ENCODE assay signal across 9 cellular contexts in genomic region chr19:49812452-49812996, GRCh38. TPM values are rescaled to one million over a fixed set of nuclear protein-coding genes. Genes with fewer than 3 reads are reported as not detected.
DNase-seq lines count a peak whose midpoint lies in the region; TF ChIP-seq lines count a peak whose summit lies in the region.
"Had no signal": no experiment of that assay in that cellular context is flagged by ENCODE, and none has a peak within 500 bp of the region (broad histone marks: within the 10 kb centered on the region; RNA-seq: fewer than 3 reads in every experiment).

No MANE protein-coding gene starts in this region.

- POLR2A ChIA-PET in A673 (lab: Charles Lee; ENCODE audit: low non-redundant PET) = interaction anchor here (0.7 kb wide), 1 partner anchor 247 kb away, joined by 3 read pairs; no protein-coding TSS in a partner anchor

- H3K27ac ChIP-seq in A673 (ENCODE audit: low read depth, low read length, poor library complexity, severe bottlenecking) (peak overlapping the region; percentile 89), caudate nucleus (ENCODE audit: low read depth, low read length) (peak overlapping the region; percentile 99), muscle layer of colon (ENCODE audit: low read depth, low read length) (peak overlapping the region; percentile 29)

- TF ChIP-seq CTCF in A673 (conservative IDR thresholded peaks at IDR 0.05; ENCODE audit: low read depth, low read length) = no peak

- H3K36me3 ChIP-seq in A673 (ENCODE audit: insufficient read depth, low read length, poor library complexity, severe bottlenecking) = no peaks in the 10 kb centered on the region
- H3K36me3 ChIP-seq in muscle layer of colon (ENCODE audit: insufficient read depth, low read length) = peaks cover 5% of the 10 kb centered on the region

- BruUV-seq in A673 (replicated peaks; lab: Mats Ljungman, UMichigan) = TSS peak; percentile 79

- H3K9ac ChIP-seq in muscle layer of colon (ENCODE audit: low read length) = peak overlapping the region; percentile 63

- H3K4me1 ChIP-seq in A673 (ENCODE audit: insufficient read depth, low read length, poor library complexity, severe bottlenecking) (peaks cover 26% of the 10 kb centered on the region), muscle layer of colon (ENCODE audit: insufficient read depth, low read length) (peaks cover 29% of the 10 kb centered on the region)

- H3K4me3 ChIP-seq in A673 (ENCODE audit: low read depth, low read length, poor library complexity, severe bottlenecking) (peak overlapping the region; percentile 63), muscle layer of colon (ENCODE audit: low read depth in 1 of 2, low read length in 2 of 2) (peak overlapping the region; percentile 38 to 92)
- peak overlapping the region; percentile 89 for H3K4me3 ChIP-seq in Jurkat, Clone E6-1 (ENCODE audit: low read length)

- H3K9me3 ChIP-seq in A673 (ENCODE audit: low read depth, low read length, poor library complexity, severe bottlenecking) (no peaks in the 10 kb centered on the region), muscle layer of colon (ENCODE audit: low read length) (no peaks in the 10 kb centered on the region)

- in situ Hi-C loops in G401 (cut with HindIII; ENCODE audit: low sequenced_read_pairs) = no loop called here

- CTCF ChIA-PET in A673 (lab: Charles Lee) = interaction anchor here (0.6 to 1.0 kb wide), 2 partner anchors 38 to 292 kb away, joined by 3 to 5 read pairs; no protein-coding TSS in a partner anchor

- no peaks in the 10 kb centered on the region for H3K27me3 ChIP-seq in A673 (replicated peaks; ENCODE audit: insufficient read depth, low read depth, low read length, poor library complexity)
- H3K27me3 ChIP-seq in muscle layer of colon (ENCODE audit: control insufficient read depth in 1 of 2, insufficient read depth in 2 of 2, low read length in 2 of 2) = no peaks in the 10 kb centered on the region

- DNase-seq in A673 (ENCODE audit: low spot score) = no peak
- DNase-seq in Jurkat, Clone E6-1 (ENCODE audit: low read depth, low spot score) = no peak
- DNase-seq in caudate nucleus (lab: John Stamatoyannopoulos, UW) = peak in 2 of 61 donors; percentile 48 to 49
- no peak for DNase-seq in HuH-7.5 (ENCODE audit: low spot score)
- DNase-seq in NCI-H345 treated with DMSO at 0.1 percent for 48 hours (lab: John Stamatoyannopoulos, UW; ENCODE audit: unreplicated experiment) = no peak
- no peak for DNase-seq in G401 (ENCODE audit: low spot score)
- no peak for DNase-seq in NCI-H526 (lab: John Stamatoyannopoulos, UW)

- intact Hi-C loops in A673 (cut with micrococcal nuclease; ENCODE audit: unreplicated experiment) = loop anchor here (2.0 to 5.0 kb wide), 2 partner anchors 38 to 220 kb away; partner anchors contain the start of genes PRR12 and PTOV1

RNA-seq across cellular contexts. Expression of gene FUZ, which starts 0.6 kb away (rescaled TPM):
- 53.0 and 64.3 TPM in 2 replicates for total RNA-seq in A673 (2021)
- polyA plus RNA-seq in Jurkat, Clone E6-1 (2012; ENCODE audit: insufficient read depth, insufficient read length) = 59.5 TPM
- total RNA-seq in G401 (2014; rRNA removed; shearing (Covaris generic)) = 33.9 and 38.6 TPM in 2 replicates

RNA-seq across cellular contexts. Expression of gene MED25, which starts 5.6 kb away (rescaled TPM):
- total RNA-seq in A673 (2021) = 93.0 and 111 TPM in 2 replicates
- polyA plus RNA-seq in Jurkat, Clone E6-1 (2012; ENCODE audit: insufficient read depth, insufficient read length) = 38.1 TPM
- total RNA-seq in G401 (2014; rRNA removed; shearing (Covaris generic)) = 30.2 and 44.7 TPM in 2 replicates

RNA-seq across cellular contexts. Expression of gene PTOV1, which starts 38.4 kb away (rescaled TPM):
- 331 and 356 TPM in 2 replicates for total RNA-seq in A673 (2021)
- 232 TPM for polyA plus RNA-seq in Jurkat, Clone E6-1 (2012; ENCODE audit: insufficient read depth, insufficient read length)
- 147 and 166 TPM in 2 replicates for total RNA-seq in G401 (2014; rRNA removed; shearing (Covaris generic))

RNA-seq across cellular contexts. Expression of gene AP2A1, which starts 45.7 kb away (rescaled TPM):
- total RNA-seq in A673 (2021) = 80.1 and 98.5 TPM in 2 replicates
- polyA plus RNA-seq in Jurkat, Clone E6-1 (2012; ENCODE audit: insufficient read depth, insufficient read length) = 57.9 TPM
- 152 and 155 TPM in 2 replicates for total RNA-seq in G401 (2014; rRNA removed; shearing (Covaris generic))

RNA-seq across cellular contexts. Expression of gene TSKS, which starts 49.4 kb away (rescaled TPM):
- total RNA-seq in A673 (2021) = not detected in 2 replicates
- polyA plus RNA-seq in Jurkat, Clone E6-1 (2012; ENCODE audit: insufficient read depth, insufficient read length) = not detected
- 0.49 TPM in 1 of 2 replicates, not detected in the other for total RNA-seq in G401 (2014; rRNA removed; shearing (Covaris generic))
- total RNA-seq: pulmonary artery endothelial cell had no signal

Comparison
In these comparisons a context has a peak if more than half of its experiments do, and no peak if none do; other contexts are left out.
1. H3K27ac ChIP-seq: peak in every context shown above with its lines; median percentile 99 in caudate nucleus; 89 in A673; 29 in muscle layer of colon.